In genomic region chr11:33257897-33258630, GRCh38 we compare ENCODE assay signal across 1 cellular context.
A peak's percentile ranks its signal among the peaks of the same experiment; 100 is the strongest.
TF ChIP-seq lines count a peak whose summit lies in the region.

No MANE protein-coding gene starts in this region.

TF ChIP-seq in K562, 482 proteins besides CTCF, POLR2A, EP300 and RAD21 (continued from another document and continues in another):
- TF ChIP-seq ZNF395 (CRISPR knock-in tag; IDR thresholded peaks at IDR 0.05) (peak; percentile 2; the same call in 1 of the 2 replicates), ZNF507 (tag; conservative IDR thresholded peaks at IDR 0.05) (no peak), ZBTB7A (IDR thresholded peaks at IDR 0.05; ENCODE audit: borderline replicate concordance, control insufficient read depth, low read depth, low read length) (peak; percentile 90; the same call in 1 of the 2 replicates), ZSCAN32 (CRISPR knock-in tag; IDR thresholded peaks at IDR 0.05) (0 out of 2 replicates have a peak, but pooled peaks have one; percentile 25), MYC (IDR thresholded peaks at IDR 0.05; ENCODE audit: low read depth, low read length) (peak; percentile 40; the same call in 1 of the 2 replicates), MYC (CRISPR knock-in tag; IDR thresholded peaks at IDR 0.05; ENCODE audit: borderline replicate concordance, low read depth) (no peak), ELF1 (tag; IDR thresholded peaks at IDR 0.05) (peak; percentile 38), ZNF778 (CRISPR knock-in tag; IDR thresholded peaks at IDR 0.05) (no peak), RBBP5 (IDR thresholded peaks at IDR 0.05; ENCODE audit: borderline replicate concordance, insufficient read depth, low read length, poor library complexity, severe bottlenecking) (peak; percentile 95), ZNF830 (CRISPR knock-in tag; IDR thresholded peaks at IDR 0.05) (0 out of 2 replicates have a peak, but pooled peaks have one; percentile 10), PHF20 (IDR thresholded peaks at IDR 0.05; ENCODE audit: partially characterized antibody) (no peak), PTBP1 (IDR thresholded peaks at IDR 0.05; ENCODE audit: low read depth, low read length) (0 out of 2 replicates have a peak, but pooled peaks have one; percentile 13), MLLT1 (IDR thresholded peaks at IDR 0.05) (peak; percentile 48 to 78; a peak in 2 of 4 replicates), DEAF1 (CRISPR knock-in tag; IDR thresholded peaks at IDR 0.05) (0 out of 2 replicates have a peak, but pooled peaks have one; percentile 11), ZNF668 (CRISPR knock-in tag; IDR thresholded peaks at IDR 0.05) (no peak), ZNF699 (CRISPR knock-in tag; IDR thresholded peaks at IDR 0.05; ENCODE audit: insufficient replicate concordance) (no peak), SUPT5H (IDR thresholded peaks at IDR 0.05) (peak; percentile 63), CCNT2 (IDR thresholded peaks at IDR 0.05; ENCODE audit: borderline replicate concordance, extremely low read depth, insufficient read length, low read depth, low read length) (peak; percentile 96), TGIF2 (CRISPR knock-in tag; IDR thresholded peaks at IDR 0.05) (peak; percentile 81; the same call in 1 of the 2 replicates), NBN (IDR thresholded peaks at IDR 0.05; ENCODE audit: low read depth) (0 out of 2 replicates have a peak, but pooled peaks have one; percentile 74), ZNF79 (CRISPR knock-in tag; IDR thresholded peaks at IDR 0.05; ENCODE audit: low read depth) (no peak), ZNF589 (CRISPR knock-in tag; IDR thresholded peaks at IDR 0.05; ENCODE audit: low read depth) (peak; percentile 57; the same call in 1 of the 2 replicates), ZBTB1 (CRISPR knock-in tag; IDR thresholded peaks at IDR 0.05; ENCODE audit: borderline replicate concordance, low read depth) (no peak; the same call in none of the 2 replicates), BACH1 (tag; IDR thresholded peaks at IDR 0.05) (no peak), NCOA4 (IDR thresholded peaks at IDR 0.05; ENCODE audit: partially characterized antibody) (no peak), HDAC1 (IDR thresholded peaks at IDR 0.05) (peak in 1 of 2 experiments; percentile 72; a peak in 1 of 4 replicates), TAF15 (IDR thresholded peaks at IDR 0.05; ENCODE audit: low read depth, low read length) (no peak), CHD1 (IDR thresholded peaks at IDR 0.05; ENCODE audit: low read length) (peak; percentile 89), SAP30 (IDR thresholded peaks at IDR 0.05; ENCODE audit: borderline replicate concordance, insufficient read depth, low read depth, low read length, poor library complexity, severe bottlenecking) (peak; percentile 31), BCOR (IDR thresholded peaks at IDR 0.05) (peak; percentile 64), ASH1L (IDR thresholded peaks at IDR 0.05; ENCODE audit: borderline replicate concordance, low read depth, partially characterized antibody) (no peak), POLR3A (IDR thresholded peaks at IDR 0.05; ENCODE audit: borderline replicate concordance, extremely low read depth, insufficient read depth, insufficient read length) (no peak), ESRRA (IDR thresholded peaks at IDR 0.05; ENCODE audit: borderline replicate concordance, low read depth) (no peak; the same call in 1 of the 2 replicates), XRCC4 (IDR thresholded peaks at IDR 0.05; ENCODE audit: extremely low read depth, insufficient read depth, insufficient read length) (no peak), ELF2 (CRISPR knock-in tag; IDR thresholded peaks at IDR 0.05) (no peak), ZNF146 (CRISPR knock-in tag; IDR thresholded peaks at IDR 0.05; ENCODE audit: unreplicated experiment) (peak; percentile 5), GABPB1 (CRISPR knock-in tag; IDR thresholded peaks at IDR 0.05) (peak; percentile 22; the same call in 1 of the 2 replicates), DACH1 (IDR thresholded peaks at IDR 0.05; ENCODE audit: partially characterized antibody) (peak; percentile 54), ZNF41 (CRISPR knock-in tag; conservative IDR thresholded peaks at IDR 0.05) (0 out of 2 replicates have a peak, but pooled peaks have one; percentile 34), MEF2D (tag; conservative IDR thresholded peaks at IDR 0.05; ENCODE audit: low read depth) (no peak), CEBPG (CRISPR knock-in tag; IDR thresholded peaks at IDR 0.05) (peak; percentile 92), CEBPG (tag; conservative IDR thresholded peaks at IDR 0.05 in 1 of 2, IDR thresholded peaks at IDR 0.05 in 1 of 2) (peak; percentile 99), PML (IDR thresholded peaks at IDR 0.05; ENCODE audit: low read length) (peak; percentile 54; the same call in 1 of the 2 replicates), ILF3 (IDR thresholded peaks at IDR 0.05; ENCODE audit: borderline replicate concordance) (0 out of 2 replicates have a peak, but pooled peaks have one; percentile 55), PHF8 (IDR thresholded peaks at IDR 0.05; ENCODE audit: borderline replicate concordance, low read length) (peak; percentile 70; the same call in 1 of the 2 replicates), PHF21A (IDR thresholded peaks at IDR 0.05; ENCODE audit: borderline replicate concordance, low read depth) (peak; percentile 52; the same call in 1 of the 2 replicates), BRD4 (IDR thresholded peaks at IDR 0.05) (peak; percentile 61; the same call in 1 of the 2 replicates), ARID1B (IDR thresholded peaks at IDR 0.05) (peak; percentile 58), CREM (IDR thresholded peaks at IDR 0.05; ENCODE audit: low read depth) (peak; percentile 62)
- TF ChIP-seq, protein P1, sequence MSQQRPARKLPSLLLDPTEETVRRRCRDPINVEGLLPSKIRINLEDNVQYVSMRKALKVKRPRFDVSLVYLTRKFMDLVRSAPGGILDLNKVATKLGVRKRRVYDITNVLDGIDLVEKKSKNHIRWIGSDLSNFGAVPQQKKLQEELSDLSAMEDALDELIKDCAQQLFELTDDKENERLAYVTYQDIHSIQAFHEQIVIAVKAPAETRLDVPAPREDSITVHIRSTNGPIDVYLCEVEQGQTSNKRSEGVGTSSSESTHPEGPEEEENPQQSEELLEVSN (IDR thresholded peaks at IDR 0.05; ENCODE audit: borderline replicate concordance in 1 of 2, extremely low read depth in 1 of 2, insufficient read depth in 1 of 2, insufficient read length in 1 of 2, low read depth in 1 of 2, low read length in 1 of 2, poor library complexity in 1 of 2, severe bottlenecking in 1 of 2): peak; percentile 57 to 58
- TF ChIP-seq, protein P2, sequence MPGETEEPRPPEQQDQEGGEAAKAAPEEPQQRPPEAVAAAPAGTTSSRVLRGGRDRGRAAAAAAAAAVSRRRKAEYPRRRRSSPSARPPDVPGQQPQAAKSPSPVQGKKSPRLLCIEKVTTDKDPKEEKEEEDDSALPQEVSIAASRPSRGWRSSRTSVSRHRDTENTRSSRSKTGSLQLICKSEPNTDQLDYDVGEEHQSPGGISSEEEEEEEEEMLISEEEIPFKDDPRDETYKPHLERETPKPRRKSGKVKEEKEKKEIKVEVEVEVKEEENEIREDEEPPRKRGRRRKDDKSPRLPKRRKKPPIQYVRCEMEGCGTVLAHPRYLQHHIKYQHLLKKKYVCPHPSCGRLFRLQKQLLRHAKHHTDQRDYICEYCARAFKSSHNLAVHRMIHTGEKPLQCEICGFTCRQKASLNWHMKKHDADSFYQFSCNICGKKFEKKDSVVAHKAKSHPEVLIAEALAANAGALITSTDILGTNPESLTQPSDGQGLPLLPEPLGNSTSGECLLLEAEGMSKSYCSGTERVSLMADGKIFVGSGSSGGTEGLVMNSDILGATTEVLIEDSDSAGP (CRISPR knock-in tag; IDR thresholded peaks at IDR 0.05): no peak
- TF ChIP-seq, protein P3, sequence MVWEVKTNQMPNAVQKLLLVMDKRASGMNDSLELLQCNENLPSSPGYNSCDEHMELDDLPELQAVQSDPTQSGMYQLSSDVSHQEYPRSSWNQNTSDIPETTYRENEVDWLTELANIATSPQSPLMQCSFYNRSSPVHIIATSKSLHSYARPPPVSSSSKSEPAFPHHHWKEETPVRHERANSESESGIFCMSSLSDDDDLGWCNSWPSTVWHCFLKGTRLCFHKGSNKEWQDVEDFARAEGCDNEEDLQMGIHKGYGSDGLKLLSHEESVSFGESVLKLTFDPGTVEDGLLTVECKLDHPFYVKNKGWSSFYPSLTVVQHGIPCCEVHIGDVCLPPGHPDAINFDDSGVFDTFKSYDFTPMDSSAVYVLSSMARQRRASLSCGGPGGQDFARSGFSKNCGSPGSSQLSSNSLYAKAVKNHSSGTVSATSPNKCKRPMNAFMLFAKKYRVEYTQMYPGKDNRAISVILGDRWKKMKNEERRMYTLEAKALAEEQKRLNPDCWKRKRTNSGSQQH (CRISPR knock-in tag; IDR thresholded peaks at IDR 0.05): 0 out of 2 replicates have a peak, but pooled peaks have one; percentile 43
- TF ChIP-seq, protein P4, sequence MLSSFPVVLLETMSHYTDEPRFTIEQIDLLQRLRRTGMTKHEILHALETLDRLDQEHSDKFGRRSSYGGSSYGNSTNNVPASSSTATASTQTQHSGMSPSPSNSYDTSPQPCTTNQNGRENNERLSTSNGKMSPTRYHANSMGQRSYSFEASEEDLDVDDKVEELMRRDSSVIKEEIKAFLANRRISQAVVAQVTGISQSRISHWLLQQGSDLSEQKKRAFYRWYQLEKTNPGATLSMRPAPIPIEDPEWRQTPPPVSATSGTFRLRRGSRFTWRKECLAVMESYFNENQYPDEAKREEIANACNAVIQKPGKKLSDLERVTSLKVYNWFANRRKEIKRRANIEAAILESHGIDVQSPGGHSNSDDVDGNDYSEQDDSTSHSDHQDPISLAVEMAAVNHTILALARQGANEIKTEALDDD (IDR thresholded peaks at IDR 0.05): no peak
- TF ChIP-seq, protein P5, sequence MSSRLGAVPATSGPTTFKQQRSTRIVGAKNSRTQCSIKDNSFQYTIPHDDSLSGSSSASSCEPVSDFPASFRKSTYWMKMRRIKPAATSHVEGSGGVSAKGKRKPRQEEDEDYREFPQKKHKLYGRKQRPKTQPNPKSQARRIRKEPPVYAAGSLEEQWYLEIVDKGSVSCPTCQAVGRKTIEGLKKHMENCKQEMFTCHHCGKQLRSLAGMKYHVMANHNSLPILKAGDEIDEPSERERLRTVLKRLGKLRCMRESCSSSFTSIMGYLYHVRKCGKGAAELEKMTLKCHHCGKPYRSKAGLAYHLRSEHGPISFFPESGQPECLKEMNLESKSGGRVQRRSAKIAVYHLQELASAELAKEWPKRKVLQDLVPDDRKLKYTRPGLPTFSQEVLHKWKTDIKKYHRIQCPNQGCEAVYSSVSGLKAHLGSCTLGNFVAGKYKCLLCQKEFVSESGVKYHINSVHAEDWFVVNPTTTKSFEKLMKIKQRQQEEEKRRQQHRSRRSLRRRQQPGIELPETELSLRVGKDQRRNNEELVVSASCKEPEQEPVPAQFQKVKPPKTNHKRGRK (tag; IDR thresholded peaks at IDR 0.05): no peak
- TF ChIP-seq, protein P6, sequence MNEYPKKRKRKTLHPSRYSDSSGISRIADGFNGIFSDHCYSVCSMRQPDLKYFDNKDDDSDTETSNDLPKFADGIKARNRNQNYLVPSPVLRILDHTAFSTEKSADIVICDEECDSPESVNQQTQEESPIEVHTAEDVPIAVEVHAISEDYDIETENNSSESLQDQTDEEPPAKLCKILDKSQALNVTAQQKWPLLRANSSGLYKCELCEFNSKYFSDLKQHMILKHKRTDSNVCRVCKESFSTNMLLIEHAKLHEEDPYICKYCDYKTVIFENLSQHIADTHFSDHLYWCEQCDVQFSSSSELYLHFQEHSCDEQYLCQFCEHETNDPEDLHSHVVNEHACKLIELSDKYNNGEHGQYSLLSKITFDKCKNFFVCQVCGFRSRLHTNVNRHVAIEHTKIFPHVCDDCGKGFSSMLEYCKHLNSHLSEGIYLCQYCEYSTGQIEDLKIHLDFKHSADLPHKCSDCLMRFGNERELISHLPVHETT (CRISPR knock-in tag; conservative IDR thresholded peaks at IDR 0.05 in 1 of 2, IDR thresholded peaks at IDR 0.05 in 1 of 2): peak; percentile 64 to 92; a peak in 2 of 4 replicates
- TF ChIP-seq, protein P7, sequence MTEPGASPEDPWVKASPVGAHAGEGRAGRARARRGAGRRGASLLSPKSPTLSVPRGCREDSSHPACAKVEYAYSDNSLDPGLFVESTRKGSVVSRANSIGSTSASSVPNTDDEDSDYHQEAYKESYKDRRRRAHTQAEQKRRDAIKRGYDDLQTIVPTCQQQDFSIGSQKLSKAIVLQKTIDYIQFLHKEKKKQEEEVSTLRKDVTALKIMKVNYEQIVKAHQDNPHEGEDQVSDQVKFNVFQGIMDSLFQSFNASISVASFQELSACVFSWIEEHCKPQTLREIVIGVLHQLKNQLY (CRISPR knock-in tag; conservative IDR thresholded peaks at IDR 0.05): 0 out of 4 replicates have a peak, but pooled peaks of 1 of the 2 experiments have one; percentile 42
